In genomic region chr17:68344701-68345136, GRCh38 we compare ENCODE assay signal across 10 cellular contexts. TPM values are rescaled to one million over a fixed set of nuclear protein-coding genes. Genes with fewer than 3 reads are reported as not detected.
DNase-seq lines count a peak whose midpoint lies in the region; ATAC-seq, FAIRE-seq and TF ChIP-seq lines count a peak whose summit lies in the region.
"Had no signal": no experiment of that assay in that cellular context is flagged by ENCODE, and none has a peak within 500 bp of the region (broad histone marks: within the 10 kb centered on the region; RNA-seq: fewer than 3 reads in every experiment).

No MANE protein-coding gene starts in this region.

- peak; percentile 22 for ATAC-seq in HCT116
- ATAC-seq in HG02870 (IDR thresholded peaks at IDR 0.05; ENCODE audit: unreplicated experiment): no peak

- DNase-seq in HCT116 (ENCODE audit: low read depth, low spot score) (no peak), T-helper 22 cell (ENCODE audit: low read depth) (peak; percentile 23), NCI-H82 (lab: John Stamatoyannopoulos, UW) (no peak), frontal cortex (ENCODE audit: low spot score in 2 of 2) (no peak), DMS53 (lab: John Stamatoyannopoulos, UW) (no peak)
- DNase-seq in activated naive CD4-positive, alpha-beta T cell treated with anti-CD3 and anti-CD28 coated beads, Interleukin-2, amount 10 ng/mL, durations not matched to agents 7 days and 5 days: peak; percentile 68
- DNase-seq in stimulated activated CD4-positive, alpha-beta T cell treated with anti-CD3 and anti-CD28 coated beads, Interleukin-4, amount 100 ng/mL, for 24 hours: peak; percentile 26
- DNase-seq: foreskin fibroblast had no signal

- H3K27ac ChIP-seq in HCT116 (ENCODE audit: low read depth, low read length): peak overlapping the region; percentile 5; the same call in 1 of the 2 replicates

- no peak overlapping the region for H2AFZ ChIP-seq in HCT116 (ENCODE audit: low read depth, low read length, poor library complexity, severe bottlenecking)

- CTCF ChIA-PET in HCT116 (lab: Charles Lee): no interaction called here
- CTCF ChIA-PET in activated naive CD4-positive, alpha-beta T cell treated with anti-CD3 and anti-CD28 coated beads, Interleukin-2, amount 10 ng/mL, durations not matched to agents 7 days and 5 days (lab: Charles Lee): interaction anchor here (0.7 to 1.9 kb wide), 8 partner anchors 12 to 88 kb away, joined by 3 to 9 read pairs (median 4); no protein-coding TSS in a partner anchor

- TF ChIP-seq RAD21 in HCT116 (IDR thresholded peaks at IDR 0.05; ENCODE audit: low read depth): no peak

- no peak overlapping the region for H3K4me3 Mint-ChIP-seq in activated naive CD4-positive, alpha-beta T cell treated with anti-CD3 and anti-CD28 coated beads, Interleukin-2, amount 10 ng/mL, durations not matched to agents 7 days and 5 days

- peak overlapping the region; percentile 71 for H3K27ac Mint-ChIP-seq in activated naive CD4-positive, alpha-beta T cell treated with anti-CD3 and anti-CD28 coated beads, Interleukin-2, amount 10 ng/mL, durations not matched to agents 7 days and 5 days

- no peak overlapping the region for H3K4me2 ChIP-seq in HCT116 (ENCODE audit: low read length)

- H3K9ac ChIP-seq in HCT116 (ENCODE audit: low read length): no peak overlapping the region

- RAD21 ChIA-PET in HCT116 (lab: Charles Lee; ENCODE audit: low non-redundant PET in 1 of 2, low total read pairs in 2 of 2, uncharacterized antibody in 2 of 2, unreplicated experiment in 2 of 2): no interaction called here

- intact Hi-C loops in HCT116 (cut with micrococcal nuclease): no loop called here

- FAIRE-seq in frontal cortex (lab: Jason Lieb, UNC): no peak
- FAIRE-seq: G401.6 had no signal

- TF ChIP-seq POLR2A in HCT116 (IDR thresholded peaks at IDR 0.05; ENCODE audit: borderline replicate concordance, extremely low read depth, insufficient read depth, insufficient read length): no peak

- BruUV-seq in HCT116 (replicated peaks; lab: Mats Ljungman, UMichigan): no TSS peak

- POLR2A ChIA-PET in HCT116 (lab: Charles Lee): no interaction called here

- peaks cover 0 to 12% of the 10 kb centered on the region in 2 experiments; a peak in 2 of 4 replicates for H3K4me1 ChIP-seq in HCT116 (ENCODE audit: control insufficient read depth in 1 of 2, insufficient read depth in 2 of 2, low read length in 2 of 2)

- peaks cover 4% of the 10 kb centered on the region for H3K27me3 Mint-ChIP-seq in activated naive CD4-positive, alpha-beta T cell treated with anti-CD3 and anti-CD28 coated beads, Interleukin-2, amount 10 ng/mL, durations not matched to agents 7 days and 5 days

- H3K9me2 ChIP-seq in HCT116 (ENCODE audit: insufficient read depth): no peaks in the 10 kb centered on the region

- H3K9me3 ChIP-seq in HCT116 (ENCODE audit: control insufficient read depth in 1 of 2, insufficient read depth in 1 of 2, low read depth in 1 of 2, low read length in 2 of 2): no peaks in the 10 kb centered on the region

- H3K4me3 ChIP-seq in HCT116 (replicated peaks in 1 of 2; ENCODE audit: low read depth in 1 of 2, low read length in 2 of 2): no peak overlapping the region

- no peaks in the 10 kb centered on the region for H3K27me3 ChIP-seq in HCT116 (ENCODE audit: insufficient read depth, low read length)

- H3K79me2 ChIP-seq in HCT116 (ENCODE audit: insufficient read depth, low read length): no peaks in the 10 kb centered on the region

- H3K9me3 Mint-ChIP-seq in activated naive CD4-positive, alpha-beta T cell treated with anti-CD3 and anti-CD28 coated beads, Interleukin-2, amount 10 ng/mL, durations not matched to agents 7 days and 5 days: no peaks in the 10 kb centered on the region

- H3K36me3 ChIP-seq in HCT116 (ENCODE audit: control insufficient read depth in 1 of 2, insufficient read depth in 2 of 2, low read length in 2 of 2): no peaks in the 10 kb centered on the region

- H3K36me3 Mint-ChIP-seq in activated naive CD4-positive, alpha-beta T cell treated with anti-CD3 and anti-CD28 coated beads, Interleukin-2, amount 10 ng/mL, durations not matched to agents 7 days and 5 days: peaks cover 19% of the 10 kb centered on the region

- TF ChIP-seq CTCF in HCT116 (IDR thresholded peaks at IDR 0.05 in 2 of 3, conservative IDR thresholded peaks at IDR 0.05 in 1 of 3; ENCODE audit: borderline replicate concordance in 1 of 3, insufficient read depth in 1 of 3, low read depth in 2 of 3, low read length in 2 of 3): no peak

- peaks cover 67% of the 10 kb centered on the region for H3K4me1 Mint-ChIP-seq in activated naive CD4-positive, alpha-beta T cell treated with anti-CD3 and anti-CD28 coated beads, Interleukin-2, amount 10 ng/mL, durations not matched to agents 7 days and 5 days

- H4K20me1 ChIP-seq in HCT116 (ENCODE audit: insufficient read depth): no peaks in the 10 kb centered on the region

TF ChIP-seq in HCT116, 20 proteins besides CTCF, POLR2A, EP300 and RAD21:
- TF ChIP-seq ELF1 (IDR thresholded peaks at IDR 0.05; ENCODE audit: borderline replicate concordance, low read depth) (no peak), REST (IDR thresholded peaks at IDR 0.05; ENCODE audit: low read depth) (no peak), ZNF274 (IDR thresholded peaks at IDR 0.05; ENCODE audit: low read depth, low read length) (no peak), ZBTB33 (IDR thresholded peaks at IDR 0.05; ENCODE audit: extremely low read depth, insufficient replicate concordance, low read length) (no peak), EGR1 (IDR thresholded peaks at IDR 0.05; ENCODE audit: low read depth) (no peak), SIN3A (IDR thresholded peaks at IDR 0.05; ENCODE audit: low read depth) (no peak), JUND (IDR thresholded peaks at IDR 0.05) (no peak), FOSL1 (IDR thresholded peaks at IDR 0.05; ENCODE audit: low read depth) (no peak), EZH2 (IDR thresholded peaks at IDR 0.05) (no peak), TCF7L2 (IDR thresholded peaks at IDR 0.05; ENCODE audit: borderline replicate concordance, extremely low read depth, insufficient read depth, insufficient read length) (no peak), POLR2AphosphoS5 (IDR thresholded peaks at IDR 0.05; ENCODE audit: low read depth, low read length) (no peak), EZH2phosphoT487 (IDR thresholded peaks at IDR 0.05; ENCODE audit: borderline replicate concordance) (no peak), MAX (IDR thresholded peaks at IDR 0.05) (no peak), CBX3 (IDR thresholded peaks at IDR 0.05; ENCODE audit: low read depth) (no peak)

RNA-seq across cellular contexts. Expression of gene ARSG, which starts 53.4 kb away (rescaled TPM):
- total RNA-seq in HCT116 (2021; ENCODE audit: unreplicated experiment) (17.1 TPM), frontal cortex (5.7 TPM)
- 5.4 and 6.1 TPM in 2 replicates for polyA plus RNA-seq in HCT116 (2012)

RNA-seq across cellular contexts. Expression of gene SLC16A6, which starts 53.8 kb away (rescaled TPM):
- total RNA-seq in HCT116 (2021; ENCODE audit: unreplicated experiment) (4.8 TPM), frontal cortex (1.2 TPM)
- polyA plus RNA-seq in HCT116 (2012): 1.1 and 1.3 TPM in 2 replicates

Comparison
In these comparisons a context has a peak if more than half of its experiments do, and no peak if none do; other contexts are left out.
1. DNase-seq: peak in T-helper 22 cell (single experiment), activated naive CD4-positive, alpha-beta T cell treated with anti-CD3 and anti-CD28 coated beads, Interleukin-2, amount 10 ng/mL, durations not matched to agents 7 days and 5 days (single experiment) and stimulated activated CD4-positive, alpha-beta T cell treated with anti-CD3 and anti-CD28 coated beads, Interleukin-4, amount 100 ng/mL, for 24 hours (single experiment); none in HCT116 (single experiment), NCI-H82 (single experiment), frontal cortex (0 of 2) and DMS53 (single experiment).